Comparison of ENCODE assay signal across 1 cellular context in the genomic region with DNA sequence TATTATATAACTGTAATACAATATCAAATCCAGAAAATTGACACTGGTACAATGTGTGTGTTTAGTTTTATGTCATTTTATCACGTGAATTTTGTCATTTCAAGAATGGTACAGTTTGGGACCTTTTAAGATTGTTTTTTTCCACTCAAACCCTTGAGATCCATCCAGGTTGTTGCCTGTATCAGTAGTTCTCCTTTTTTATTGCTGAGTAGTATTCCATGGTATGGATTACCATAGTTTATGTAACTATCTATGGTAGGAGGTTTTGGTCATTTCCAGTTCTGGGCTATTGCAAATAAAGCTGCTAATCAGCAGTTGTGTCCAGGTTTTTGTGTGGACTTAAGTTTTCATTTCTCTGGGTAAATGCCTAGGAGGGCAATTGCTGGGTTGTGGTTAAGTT.
TF ChIP-seq lines count a peak whose summit lies in the region.

No MANE protein-coding gene starts in this region.

TF ChIP-seq in K562, 482 proteins besides CTCF, POLR2A, EP300 and RAD21:
- no peak for TF ChIP-seq ZNF140 (CRISPR knock-in tag; IDR thresholded peaks at IDR 0.05)
- TF ChIP-seq ZNF146 (CRISPR knock-in tag; IDR thresholded peaks at IDR 0.05; ENCODE audit: unreplicated experiment) = peak; percentile 88
- no peak for TF ChIP-seq ADNP (tag; IDR thresholded peaks at IDR 0.05)
- TF ChIP-seq ZNF24 (IDR thresholded peaks at IDR 0.05) = peak; percentile 69
TF ChIP-seq in K562: peak in this region for 2.
